Comparison of ENCODE assay signal across 12 cellular contexts in the genomic region with DNA sequence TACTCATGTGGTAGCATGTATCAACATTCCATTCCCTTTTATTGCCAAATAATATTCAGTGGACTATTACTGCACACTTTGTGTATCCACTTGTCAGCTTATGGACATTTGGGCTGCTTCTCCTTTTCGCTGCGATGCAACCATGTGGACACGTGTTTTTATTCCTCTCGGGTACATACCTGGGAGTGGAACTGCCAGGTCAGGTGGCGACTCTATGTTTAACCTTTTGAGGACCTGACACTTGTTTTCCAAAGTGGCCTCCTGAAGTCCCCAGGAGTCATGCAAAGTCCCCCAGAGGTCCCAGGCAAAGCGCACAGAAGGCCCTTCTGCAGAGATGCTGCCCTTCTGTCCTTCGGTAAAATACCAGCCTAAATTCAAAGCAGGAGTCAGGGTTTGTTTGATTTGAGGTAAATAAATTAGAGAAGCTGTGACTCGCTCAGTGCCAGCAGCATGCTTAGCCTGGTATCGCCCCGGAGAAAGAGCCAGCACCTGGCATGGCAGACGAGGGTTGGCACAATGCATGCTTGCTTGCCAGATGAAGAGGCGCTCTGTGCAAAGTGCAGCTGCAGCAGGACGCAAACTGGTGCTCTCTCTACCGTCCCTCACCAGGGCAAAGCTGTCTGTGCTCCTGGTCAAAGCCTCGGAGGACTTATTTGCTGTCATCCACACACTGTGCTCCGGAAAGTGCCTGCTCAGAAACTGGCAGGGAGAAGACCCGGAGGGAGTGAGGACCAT. TPM values are rescaled to one million over a fixed set of nuclear protein-coding genes. Genes with fewer than 3 reads are reported as not detected.
DNase-seq lines count a peak whose midpoint lies in the region; ATAC-seq and TF ChIP-seq lines count a peak whose summit lies in the region.
"Had no signal": no experiment of that assay in that cellular context is flagged by ENCODE, and none has a peak within 500 bp of the region (broad histone marks: within the 10 kb centered on the region; RNA-seq: fewer than 3 reads in every experiment).

No MANE protein-coding gene starts in this region.

- no peaks in the 10 kb centered on the region for H3K9me3 ChIP-seq in CD4-positive, alpha-beta T cell (ENCODE audit: control insufficient read depth, low read length)
- no peaks in the 10 kb centered on the region for H3K9me3 ChIP-seq in naive thymus-derived CD4-positive, alpha-beta T cell (ENCODE audit: control insufficient read depth in 2 of 3, low read length in 3 of 3)
- peaks cover 0 to 4% of the 10 kb centered on the region in 2 donors for H3K9me3 ChIP-seq in neuronal stem cell (replicated peaks in 1 of 2; ENCODE audit: control insufficient read depth in 2 of 2, insufficient read depth in 1 of 2, low read depth in 1 of 2, low read length in 2 of 2)
- no peaks in the 10 kb centered on the region for H3K9me3 ChIP-seq in neural progenitor cell (ENCODE audit: low read depth)
- H3K9me3 ChIP-seq: sigmoid colon had no signal

- no peaks in the 10 kb centered on the region for H3K36me3 ChIP-seq in naive thymus-derived CD4-positive, alpha-beta T cell (ENCODE audit: control insufficient read depth in 2 of 3, insufficient read depth in 3 of 3, low read length in 3 of 3)
- H3K36me3 ChIP-seq in neuronal stem cell (replicated peaks in 1 of 2; ENCODE audit: control insufficient read depth in 2 of 2, insufficient read depth in 2 of 2, low read length in 2 of 2) (peaks cover 0 to 5% of the 10 kb centered on the region in 2 donors), neural progenitor cell (no peaks in the 10 kb centered on the region)
- H3K36me3 ChIP-seq: sigmoid colon had no signal

- peaks cover 85% of the 10 kb centered on the region for H3K4me1 Mint-ChIP-seq in CD4-positive, alpha-beta T cell (ENCODE audit: low read depth)
- peaks cover 36 to 97% (median 88%) of the 10 kb centered on the region in 7 donors for H3K4me1 Mint-ChIP-seq in naive thymus-derived CD4-positive, alpha-beta T cell
- H3K4me1 Mint-ChIP-seq in neural progenitor cell = peaks cover 34% of the 10 kb centered on the region

- H3K9me3 Mint-ChIP-seq in CD4-positive, alpha-beta T cell = no peaks in the 10 kb centered on the region
- no peaks in the 10 kb centered on the region for H3K9me3 Mint-ChIP-seq in naive thymus-derived CD4-positive, alpha-beta T cell
- H3K9me3 Mint-ChIP-seq in neural progenitor cell = no peaks in the 10 kb centered on the region
- H3K9me3 Mint-ChIP-seq: stimulated activated memory B cell treated with anti-CD40 and anti-IgM and Interleukin-4, amounts not matched to agents 10 μg/mL and 1 μg/mL and 100 μg/mL, for 72 hours had no signal

- H3K9ac ChIP-seq in neuronal stem cell (ENCODE audit: low read depth, low read length, poor library complexity) = no peak overlapping the region
- no peak overlapping the region for H3K9ac ChIP-seq in neural progenitor cell

- H3K36me3 Mint-ChIP-seq in CD4-positive, alpha-beta T cell (ENCODE audit: low read depth) = peaks cover 24% of the 10 kb centered on the region
- peaks cover 0 to 15% (median 10%) of the 10 kb centered on the region in 5 donors for H3K36me3 Mint-ChIP-seq in naive thymus-derived CD4-positive, alpha-beta T cell
- peaks cover 15% of the 10 kb centered on the region for H3K36me3 Mint-ChIP-seq in neural progenitor cell

- H3K4me1 ChIP-seq in naive thymus-derived CD4-positive, alpha-beta T cell (ENCODE audit: control insufficient read depth in 2 of 2, insufficient read depth in 2 of 2, low read length in 2 of 2) = peaks cover 0 to 33% of the 10 kb centered on the region in 2 donors
- H3K4me1 ChIP-seq in neuronal stem cell (ENCODE audit: control insufficient read depth in 2 of 2, insufficient read depth in 1 of 2, low read depth in 1 of 2, low read length in 2 of 2) (peaks cover 1 to 5% of the 10 kb centered on the region in 2 donors), neural progenitor cell (peaks cover 15% of the 10 kb centered on the region)

- H4K8ac ChIP-seq in neuronal stem cell (ENCODE audit: low read depth, low read length) = no peak overlapping the region

- H3K14ac ChIP-seq in neuronal stem cell (ENCODE audit: low read length) = no peak overlapping the region

- no peak overlapping the region for H2AK5ac ChIP-seq in neuronal stem cell (ENCODE audit: low read depth, low read length)

- CTCF ChIA-PET in CD4-positive, alpha-beta T cell (lab: Charles Lee) = no interaction called here
- CTCF ChIA-PET in naive thymus-derived CD4-positive, alpha-beta T cell (lab: Charles Lee) = no interaction called here

- no peak overlapping the region for H2BK15ac ChIP-seq in neuronal stem cell (ENCODE audit: low read length)

- no peak overlapping the region for H2AFZ ChIP-seq in neuronal stem cell (ENCODE audit: low read length)
- H2AFZ ChIP-seq in neural progenitor cell (replicated peaks) = no peak overlapping the region

- ATAC-seq in CD4-positive, alpha-beta T cell (ENCODE audit: poor library complexity) = no peak
- no peak for ATAC-seq in naive thymus-derived CD4-positive, alpha-beta T cell
- no peak for ATAC-seq in GM19397 (IDR thresholded peaks at IDR 0.05; ENCODE audit: unreplicated experiment)
- ATAC-seq: stimulated activated memory B cell treated with anti-CD40 and anti-IgM and Interleukin-4, amounts not matched to agents 10 μg/mL and 1 μg/mL and 100 μg/mL, for 72 hours had no signal

- WGBS in neuronal stem cell (ENCODE audit: extremely low coverage in 2 of 2, insufficient read length in 2 of 2, insufficient replicate concordance in 1 of 2), 2 donors = no CpG with 5 or more reads among the region's 17 CpGs

- H3K27ac ChIP-seq in CD4-positive, alpha-beta T cell (ENCODE audit: low read depth, low read length) = no peak overlapping the region
- no peak overlapping the region for H3K27ac ChIP-seq in naive thymus-derived CD4-positive, alpha-beta T cell (ENCODE audit: low read depth, low read length)
- H3K27ac ChIP-seq in neuronal stem cell (replicated peaks; ENCODE audit: low read length) = no peak overlapping the region
- H3K27ac ChIP-seq in neural progenitor cell = no peak overlapping the region
- H3K27ac ChIP-seq: sigmoid colon had no signal

- H4K91ac ChIP-seq in neuronal stem cell (ENCODE audit: low read depth, low read length, poor library complexity) = no peak overlapping the region

- no peaks in the 10 kb centered on the region for H3K27me3 Mint-ChIP-seq in CD4-positive, alpha-beta T cell
- H3K27me3 Mint-ChIP-seq in naive thymus-derived CD4-positive, alpha-beta T cell = no peaks in the 10 kb centered on the region
- H3K27me3 Mint-ChIP-seq in neural progenitor cell (ENCODE audit: insufficient read depth, low read depth) = peaks cover 3% of the 10 kb centered on the region
- H3K27me3 Mint-ChIP-seq: stimulated activated memory B cell treated with anti-CD40 and anti-IgM and Interleukin-4, amounts not matched to agents 10 μg/mL and 1 μg/mL and 100 μg/mL, for 72 hours had no signal

- no peak overlapping the region for H2BK120ac ChIP-seq in neuronal stem cell (ENCODE audit: low read depth, low read length)

- no peaks in the 10 kb centered on the region for H3K27me3 ChIP-seq in CD4-positive, alpha-beta T cell (ENCODE audit: control insufficient read depth, insufficient read depth, low read length)
- H3K27me3 ChIP-seq in naive thymus-derived CD4-positive, alpha-beta T cell (ENCODE audit: control insufficient read depth in 2 of 2, insufficient read depth in 2 of 2, low read length in 2 of 2) = no peaks in the 10 kb centered on the region
- H3K27me3 ChIP-seq in neuronal stem cell (ENCODE audit: control insufficient read depth in 3 of 3, insufficient read depth in 3 of 3, low read depth in 1 of 3, low read length in 3 of 3) (no peaks in the 10 kb centered on the region), neural progenitor cell (no peaks in the 10 kb centered on the region)
- H3K27me3 ChIP-seq: sigmoid colon had no signal

- peak overlapping the region; percentile 91 for H3K27ac Mint-ChIP-seq in CD4-positive, alpha-beta T cell
- H3K27ac Mint-ChIP-seq in naive thymus-derived CD4-positive, alpha-beta T cell = peak overlapping the region in 8 of 9 donors; percentile 51 to 94 (median 86)
- no peak overlapping the region for H3K27ac Mint-ChIP-seq in neural progenitor cell
- H3K27ac Mint-ChIP-seq: stimulated activated memory B cell treated with anti-CD40 and anti-IgM and Interleukin-4, amounts not matched to agents 10 μg/mL and 1 μg/mL and 100 μg/mL, for 72 hours had no signal

- H3K79me2 ChIP-seq in neural progenitor cell (ENCODE audit: low read depth) = peaks cover 41% of the 10 kb centered on the region

- peaks cover 67% of the 10 kb centered on the region for H4K20me1 ChIP-seq in neural progenitor cell (ENCODE audit: low read depth)

- H3K79me1 ChIP-seq in neuronal stem cell (ENCODE audit: low read depth, low read length) = no peaks in the 10 kb centered on the region

- no peak overlapping the region for H3K18ac ChIP-seq in neuronal stem cell (ENCODE audit: low read length)

- H3K4me3 ChIP-seq in epithelial cell of esophagus (ENCODE audit: low read length) (no peak overlapping the region), neuronal stem cell (ENCODE audit: low read length in 2 of 2) (no peak overlapping the region), neural progenitor cell (no peak overlapping the region)
- no peak overlapping the region for H3K4me3 ChIP-seq in naive thymus-derived CD4-positive, alpha-beta T cell (ENCODE audit: low read length)
- H3K4me3 ChIP-seq: sigmoid colon had no signal

- H3K23ac ChIP-seq in neuronal stem cell (ENCODE audit: low read depth, low read length, poor library complexity) = no peak overlapping the region

- H3F3A ChIP-seq in neural progenitor cell (ENCODE audit: low read depth) = peaks cover 6% of the 10 kb centered on the region

- DNase-seq in CD4-positive, alpha-beta T cell = no peak
- DNase-seq in NCI-H446 treated with DMSO at 0.1 percent for 48 hours (lab: John Stamatoyannopoulos, UW) (peak; percentile 13), epithelial cell of esophagus (ENCODE audit: low read depth) (peak; percentile 45), neuronal stem cell (ENCODE audit: low spot score) (no peak), neural progenitor cell (ENCODE audit: low spot score) (no peak), EL (no peak)
- DNase-seq in naive thymus-derived CD4-positive, alpha-beta T cell = no peak
- DNase-seq: amniotic stem cell, Calu3, sigmoid colon had no signal

- intact Hi-C loops in CD4-positive, alpha-beta T cell (cut with DNase I, micrococcal nuclease) = loop anchor here in 1 of 2 experiments (5.0 kb wide), 1 partner anchor 93 kb away; no protein-coding TSS in a partner anchor
- intact Hi-C loops in naive thymus-derived CD4-positive, alpha-beta T cell (cut with micrococcal nuclease) = loop anchor here in 1 of 2 donors (5.0 kb wide), 1 partner anchor 58 kb away; no protein-coding TSS in a partner anchor

- TF ChIP-seq CTCF in CD4-positive, alpha-beta T cell (IDR thresholded peaks at IDR 0.05) = no peak
- TF ChIP-seq CTCF in epithelial cell of esophagus (IDR thresholded peaks at IDR 0.05; ENCODE audit: insufficient read depth, low read depth, low read length, missing control alignments) (no peak), neural progenitor cell (IDR thresholded peaks at IDR 0.05) (no peak)

- H2BK5ac ChIP-seq in neuronal stem cell (ENCODE audit: low read length) = no peak overlapping the region

- no peak overlapping the region for H2BK12ac ChIP-seq in neuronal stem cell (ENCODE audit: low read length)

- POLR2A ChIA-PET in CD4-positive, alpha-beta T cell (lab: Charles Lee) = interaction anchor here (0.5 kb wide), 1 partner anchor 14 kb away, joined by 3 read pairs; no protein-coding TSS in a partner anchor
- POLR2A ChIA-PET in naive thymus-derived CD4-positive, alpha-beta T cell (lab: Charles Lee) = interaction anchor here (0.8 kb wide), 1 partner anchor 10 kb away, joined by 4 read pairs; no protein-coding TSS in a partner anchor

- no peak overlapping the region for H3K4me2 ChIP-seq in neuronal stem cell (ENCODE audit: insufficient read depth, low read length, poor library complexity, severe bottlenecking)
- H3K4me2 ChIP-seq in neural progenitor cell = no peak overlapping the region

- H3K4me3 Mint-ChIP-seq in CD4-positive, alpha-beta T cell = peak overlapping the region; percentile 36
- peak overlapping the region in 4 of 10 donors; percentile 17 to 72 (median 34) for H3K4me3 Mint-ChIP-seq in naive thymus-derived CD4-positive, alpha-beta T cell
- no peak overlapping the region for H3K4me3 Mint-ChIP-seq in neural progenitor cell
- H3K4me3 Mint-ChIP-seq: stimulated activated memory B cell treated with anti-CD40 and anti-IgM and Interleukin-4, amounts not matched to agents 10 μg/mL and 1 μg/mL and 100 μg/mL, for 72 hours had no signal

- H3K4ac ChIP-seq in neuronal stem cell (ENCODE audit: low read length) = no peak overlapping the region

RNA-seq across cellular contexts. Expression of a gene that starts 37.8 kb away (rescaled TPM):
- total RNA-seq in CD4-positive, alpha-beta T cell = 10 to 100 TPM; 36.5 to 37.0 TPM
- 10 to 100 TPM; 27.3 to 44.0 (median 37.3) TPM for total RNA-seq in naive thymus-derived CD4-positive, alpha-beta T cell
- polyA plus RNA-seq in naive thymus-derived CD4-positive, alpha-beta T cell = 1 to 10 TPM; 4.6 to 8.5 TPM
- polyA plus RNA-seq in neuronal stem cell (2013, experiment 1 of 2) = 23.0 TPM
- 24.8 TPM for polyA plus RNA-seq in neuronal stem cell (2013, experiment 2 of 2)
- total RNA-seq in neural progenitor cell (ENCODE audit: low replicate concordance) = 12.8 and 14.2 TPM in 2 replicates

Comparison
In these comparisons a context has a peak if more than half of its experiments do, and no peak if none do; other contexts are left out.
1. DNase-seq: peak in NCI-H446 treated with DMSO at 0.1 percent for 48 hours (single experiment) and epithelial cell of esophagus (single experiment); none in CD4-positive, alpha-beta T cell (0 of 10), naive thymus-derived CD4-positive, alpha-beta T cell (0 of 9), neuronal stem cell (single experiment), neural progenitor cell (single experiment) and EL (single experiment).